Comparison of ENCODE assay signal across 34 cellular contexts in the genomic region with DNA sequence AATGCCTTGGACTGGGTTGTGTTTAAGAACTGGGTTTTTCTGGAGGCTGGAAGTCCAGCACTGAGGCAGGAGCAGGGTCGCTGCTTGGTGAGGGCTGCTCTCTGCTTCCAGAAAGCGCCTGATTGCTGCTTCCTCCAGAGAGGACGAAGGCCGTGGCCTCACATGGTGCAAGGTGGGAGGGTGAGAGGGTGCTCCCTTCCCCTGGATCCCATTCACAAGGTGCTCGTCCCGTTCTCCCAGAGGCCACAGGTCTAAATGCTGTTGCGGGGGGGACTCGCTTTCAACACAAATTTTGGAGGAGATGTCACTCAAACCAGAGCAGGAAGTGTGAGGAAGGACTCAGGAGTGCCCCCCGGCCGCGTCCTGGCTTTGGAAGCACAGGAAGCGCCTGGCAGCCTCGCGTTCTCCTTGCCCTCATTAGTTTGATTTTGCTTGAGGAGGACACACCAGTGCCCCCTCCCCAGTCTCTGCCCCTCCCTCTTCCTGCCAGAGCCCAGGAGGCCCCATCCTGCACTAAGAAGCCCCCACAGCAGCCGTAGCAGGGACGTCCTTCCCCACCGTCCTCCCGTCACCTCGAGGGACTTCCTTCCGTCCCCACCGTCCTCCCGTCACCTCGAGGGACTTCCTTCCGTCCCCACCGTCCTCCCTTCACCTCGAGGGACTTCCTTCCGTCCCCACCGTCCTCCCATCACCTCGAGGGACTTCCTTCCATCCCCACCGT. TPM values are rescaled to one million over a fixed set of nuclear protein-coding genes. Genes with fewer than 3 reads are reported as not detected.
DNase-seq lines count a peak whose midpoint lies in the region; ATAC-seq and TF ChIP-seq lines count a peak whose summit lies in the region.
"Had no signal": no experiment of that assay in that cellular context is flagged by ENCODE, and none has a peak within 500 bp of the region (broad histone marks: within the 10 kb centered on the region; RNA-seq: fewer than 3 reads in every experiment).

No MANE protein-coding gene starts in this region.

- H3K4me3 Mint-ChIP-seq in activated naive CD8-positive, alpha-beta T cell treated with anti-CD3 and anti-CD28 coated beads for 36 hours = peak overlapping the region; percentile 32
- no peak overlapping the region for H3K4me3 Mint-ChIP-seq in activated naive CD8-positive, alpha-beta T cell treated with anti-CD3 and anti-CD28 coated beads, Interleukin-2, amount 50 U/mL, for 24 hours
- H3K4me3 Mint-ChIP-seq in type B pancreatic cell = peak overlapping the region; percentile 57
- H3K4me3 Mint-ChIP-seq: activated T-cell treated with anti-CD3 and anti-CD28 coated beads, Interleukin-2, amount 50 U/mL, for 24 hours; dendritic cell treated with granulocyte-macrophage colony-stimulating factor and Interleukin-4, amounts not matched to agents 40 ng/mL and 50 ng/mL, for 4 days; H9; stimulated activated memory B cell treated with anti-CD40 and anti-IgM and Interleukin-4, amounts not matched to agents 10 μg/mL and 1 μg/mL and 100 μg/mL, for 72 hours had no signal

- POLR2A ChIA-PET in HEK293T (lab: Yijun Ruan, JAX) = no interaction called here

- no peaks in the 10 kb centered on the region for H3K36me3 ChIP-seq in mesodermal cell (ENCODE audit: control insufficient read depth, insufficient read depth, low read length)
- H3K36me3 ChIP-seq: esophagus squamous epithelium, heart left ventricle, suprapubic skin, upper lobe of right lung had no signal

- peaks cover 2% of the 10 kb centered on the region for H3K4me1 Mint-ChIP-seq in activated naive CD8-positive, alpha-beta T cell treated with anti-CD3 and anti-CD28 coated beads for 36 hours
- peaks cover 2% of the 10 kb centered on the region for H3K4me1 Mint-ChIP-seq in activated naive CD8-positive, alpha-beta T cell treated with anti-CD3 and anti-CD28 coated beads, Interleukin-2, amount 50 U/mL, for 24 hours
- peaks cover 12% of the 10 kb centered on the region for H3K4me1 Mint-ChIP-seq in type B pancreatic cell (ENCODE audit: unreplicated experiment)
- H3K4me1 Mint-ChIP-seq: stimulated activated memory B cell treated with anti-CD40 and anti-IgM and Interleukin-4, amounts not matched to agents 10 μg/mL and 1 μg/mL and 100 μg/mL, for 72 hours had no signal

- CTCF ChIA-PET in HEK293T (lab: Yijun Ruan, JAX) = no interaction called here

- no peak for DNase-seq in activated naive CD8-positive, alpha-beta T cell treated with anti-CD3 and anti-CD28 coated beads for 36 hours
- no peak for DNase-seq in activated naive CD8-positive, alpha-beta T cell treated with anti-CD3 and anti-CD28 coated beads, Interleukin-2, amount 50 U/mL, for 24 hours
- peak; percentile 19 for DNase-seq in UCSD-AML1 (lab: John Stamatoyannopoulos, UW; ENCODE audit: unreplicated experiment)
- DNase-seq in type B pancreatic cell (ENCODE audit: extremely low spot score, unreplicated experiment) = no peak
- DNase-seq in substantia nigra (lab: John Stamatoyannopoulos, UW) = no peak
- DNase-seq in HEK293T (ENCODE audit: extremely low spot score) = no peak
- DNase-seq in NAMALWA (ENCODE audit: low spot score) = no peak
- DNase-seq: activated CD4-positive, alpha-beta T cell treated with anti-CD3 and anti-CD28 coated beads for 4 hours; activated effector memory CD4-positive, alpha-beta T cell treated with anti-CD3 and anti-CD28 coated beads, Interleukin-2, amount 50 U/mL, for 16 hours; activated T-cell treated with anti-CD3 and anti-CD28 coated beads, Interleukin-2, amount 50 U/mL, for 24 hours; CD8-positive, alpha-beta memory T cell; central memory CD4-positive, alpha-beta T cell; DMS 273 treated with DMSO at 0.1 percent for 48 hours; EL; esophagus squamous epithelium; foreskin keratinocyte; H9; heart left ventricle; kidney; left ventricle myocardium superior; MV-4-11; NCI-H2107; NCI-H446; SIG-M5; upper lobe of right lung had no signal

- TF ChIP-seq CTCF in type B pancreatic cell (conservative IDR thresholded peaks at IDR 0.05) = no peak

- 81 to 84% methylated on average over 24 of the region's 30 CpGs for WGBS in mesodermal cell (ENCODE audit: insufficient coverage in 2 of 2), 2 experiments

- no peaks in the 10 kb centered on the region for H3K9me3 Mint-ChIP-seq in activated naive CD8-positive, alpha-beta T cell treated with anti-CD3 and anti-CD28 coated beads for 36 hours
- H3K9me3 Mint-ChIP-seq in activated naive CD8-positive, alpha-beta T cell treated with anti-CD3 and anti-CD28 coated beads, Interleukin-2, amount 50 U/mL, for 24 hours = no peaks in the 10 kb centered on the region
- no peaks in the 10 kb centered on the region for H3K9me3 Mint-ChIP-seq in type B pancreatic cell
- H3K9me3 Mint-ChIP-seq: activated T-cell treated with anti-CD3 and anti-CD28 coated beads, Interleukin-2, amount 50 U/mL, for 24 hours; CD8-positive, alpha-beta memory T cell; dendritic cell treated with granulocyte-macrophage colony-stimulating factor and Interleukin-4, amounts not matched to agents 40 ng/mL and 50 ng/mL, for 4 days; H9; stimulated activated memory B cell treated with anti-CD40 and anti-IgM and Interleukin-4, amounts not matched to agents 10 μg/mL and 1 μg/mL and 100 μg/mL, for 72 hours had no signal

- peaks cover 36% of the 10 kb centered on the region for H3K4me1 ChIP-seq in mesodermal cell (ENCODE audit: control insufficient read depth, insufficient read depth, low read length, poor library complexity, severe bottlenecking)
- H3K4me1 ChIP-seq: esophagus squamous epithelium, foreskin keratinocyte, heart left ventricle, suprapubic skin, upper lobe of right lung had no signal

- no peaks in the 10 kb centered on the region for H3K36me3 Mint-ChIP-seq in activated naive CD8-positive, alpha-beta T cell treated with anti-CD3 and anti-CD28 coated beads for 36 hours
- no peaks in the 10 kb centered on the region for H3K36me3 Mint-ChIP-seq in activated naive CD8-positive, alpha-beta T cell treated with anti-CD3 and anti-CD28 coated beads, Interleukin-2, amount 50 U/mL, for 24 hours (ENCODE audit: low read depth)
- no peaks in the 10 kb centered on the region for H3K36me3 Mint-ChIP-seq in type B pancreatic cell
- H3K36me3 Mint-ChIP-seq: stimulated activated memory B cell treated with anti-CD40 and anti-IgM and Interleukin-4, amounts not matched to agents 10 μg/mL and 1 μg/mL and 100 μg/mL, for 72 hours had no signal

- no peaks in the 10 kb centered on the region for H3K9me3 ChIP-seq in mesodermal cell (ENCODE audit: control insufficient read depth, low read length)
- H3K9me3 ChIP-seq: esophagus squamous epithelium, heart left ventricle, suprapubic skin, upper lobe of right lung had no signal

- H3K27ac Mint-ChIP-seq in activated naive CD8-positive, alpha-beta T cell treated with anti-CD3 and anti-CD28 coated beads for 36 hours = no peak overlapping the region
- no peak overlapping the region for H3K27ac Mint-ChIP-seq in activated naive CD8-positive, alpha-beta T cell treated with anti-CD3 and anti-CD28 coated beads, Interleukin-2, amount 50 U/mL, for 24 hours
- peak overlapping the region; percentile 41 for H3K27ac Mint-ChIP-seq in type B pancreatic cell
- H3K27ac Mint-ChIP-seq: activated T-cell treated with anti-CD3 and anti-CD28 coated beads, Interleukin-2, amount 50 U/mL, for 24 hours; dendritic cell treated with granulocyte-macrophage colony-stimulating factor and Interleukin-4, amounts not matched to agents 40 ng/mL and 50 ng/mL, for 4 days; stimulated activated memory B cell treated with anti-CD40 and anti-IgM and Interleukin-4, amounts not matched to agents 10 μg/mL and 1 μg/mL and 100 μg/mL, for 72 hours had no signal

- ATAC-seq in activated naive CD8-positive, alpha-beta T cell treated with anti-CD3 and anti-CD28 coated beads, Interleukin-2, amount 50 U/mL, for 24 hours = no peak
- ATAC-seq: foreskin keratinocyte; heart left ventricle; left ventricle myocardium superior; stimulated activated memory B cell treated with anti-CD40 and anti-IgM and Interleukin-4, amounts not matched to agents 10 μg/mL and 1 μg/mL and 100 μg/mL, for 72 hours had no signal

- H3K27me3 Mint-ChIP-seq in activated naive CD8-positive, alpha-beta T cell treated with anti-CD3 and anti-CD28 coated beads for 36 hours = peaks cover 39% of the 10 kb centered on the region
- H3K27me3 Mint-ChIP-seq in activated naive CD8-positive, alpha-beta T cell treated with anti-CD3 and anti-CD28 coated beads, Interleukin-2, amount 50 U/mL, for 24 hours = peaks cover 24% of the 10 kb centered on the region
- peaks cover 2% of the 10 kb centered on the region for H3K27me3 Mint-ChIP-seq in type B pancreatic cell

- H3K4me3 ChIP-seq in mesodermal cell (ENCODE audit: extremely low read depth, insufficient read depth, low read length, poor library complexity, severe bottlenecking) = no peak overlapping the region
- H3K4me3 ChIP-seq: esophagus squamous epithelium, heart left ventricle, suprapubic skin, upper lobe of right lung had no signal

- H3K27ac ChIP-seq in mesodermal cell (ENCODE audit: low read depth, low read length, severe bottlenecking) = peak overlapping the region; percentile 62
- no peak overlapping the region for H3K27ac ChIP-seq in substantia nigra (ENCODE audit: low read depth, low read length, poor library complexity, severe bottlenecking)
- H3K27ac ChIP-seq: esophagus squamous epithelium, foreskin keratinocyte, heart left ventricle, suprapubic skin, upper lobe of right lung had no signal

TF ChIP-seq in HEK293T, 16 proteins besides CTCF, POLR2A, EP300 and RAD21 (continues in another document):
- no peak for TF ChIP-seq ZNF384 (IDR thresholded peaks at IDR 0.05)

RNA-seq across cellular contexts. Expression of gene NKAIN4, which starts 7.7 kb away (rescaled TPM):
- total RNA-seq in activated naive CD8-positive, alpha-beta T cell treated with anti-CD3 and anti-CD28 coated beads for 36 hours = not detected
- 10.0 TPM for polyA plus RNA-seq in mesodermal cell (2013, experiment 1 of 2)
- polyA plus RNA-seq in mesodermal cell (2013, experiment 2 of 2) = 9.2 TPM
- 6.5 and 10.2 TPM in 2 replicates for total RNA-seq in type B pancreatic cell (ENCODE audit: low replicate concordance)
- total RNA-seq: A172; CD8-positive, alpha-beta memory T cell; esophagus squamous epithelium; heart left ventricle; left ventricle myocardium superior; LHCN-M2; mesenteric fat pad; osteoblast; T-helper 2 cell treated with Interferon-gamma antibody and Interleukin-4, amounts not matched to agents 100 ng/mL and 5 ng/mL, for 36 hours; upper lobe of right lung had no signal
- polyA plus RNA-seq: CD8-positive, alpha-beta memory T cell; heart left ventricle had no signal

RNA-seq across cellular contexts. Expression of gene ARFGAP1, which starts 10.6 kb away (rescaled TPM):
- total RNA-seq in activated naive CD8-positive, alpha-beta T cell treated with anti-CD3 and anti-CD28 coated beads for 36 hours = 10 to 100 TPM; 62.5 to 66.6 TPM
- polyA plus RNA-seq in mesodermal cell (2013, experiment 1 of 2) = 155 TPM
- 126 TPM for polyA plus RNA-seq in mesodermal cell (2013, experiment 2 of 2)
- total RNA-seq in type B pancreatic cell (ENCODE audit: low replicate concordance) = 132 and 141 TPM in 2 replicates

RNA-seq across cellular contexts. Expression of gene BIRC7, which starts 26.3 kb away (rescaled TPM):
- total RNA-seq in activated naive CD8-positive, alpha-beta T cell treated with anti-CD3 and anti-CD28 coated beads for 36 hours = under 1 TPM; 0.23 to 0.34 TPM
- polyA plus RNA-seq in mesodermal cell (2013, experiment 1 of 2) = 1.00 TPM
- polyA plus RNA-seq in mesodermal cell (2013, experiment 2 of 2) = 0.96 TPM
- total RNA-seq in type B pancreatic cell (ENCODE audit: low replicate concordance) = 1.2 TPM in 1 of 2 replicates, not detected in the other
- total RNA-seq: A172; CD8-positive, alpha-beta memory T cell; foreskin keratinocyte; H9; left ventricle myocardium superior; LHCN-M2; T-helper 2 cell treated with Interferon-gamma antibody and Interleukin-4, amounts not matched to agents 100 ng/mL and 5 ng/mL, for 36 hours had no signal
- polyA plus RNA-seq: CD8-positive, alpha-beta memory T cell; foreskin keratinocyte; heart left ventricle had no signal

RNA-seq across cellular contexts. Expression of gene COL20A1, which starts 31.0 kb away (rescaled TPM):
- total RNA-seq in activated naive CD8-positive, alpha-beta T cell treated with anti-CD3 and anti-CD28 coated beads for 36 hours = under 1 TPM in 1 of 2 experiments, not detected in 1; 0.08 TPM
- polyA plus RNA-seq in mesodermal cell (2013, experiment 1 of 2) = 0.15 TPM
- not detected for polyA plus RNA-seq in mesodermal cell (2013, experiment 2 of 2)
- 0.36 and 0.43 TPM in 2 replicates for total RNA-seq in type B pancreatic cell (ENCODE audit: low replicate concordance)
- total RNA-seq: A172; esophagus squamous epithelium; foreskin keratinocyte; heart left ventricle; kidney; left ventricle myocardium superior; mesenteric fat pad; osteoblast; suprapubic skin; T-helper 2 cell treated with Interferon-gamma antibody and Interleukin-4, amounts not matched to agents 100 ng/mL and 5 ng/mL, for 36 hours; upper lobe of right lung had no signal
- polyA plus RNA-seq: CD8-positive, alpha-beta memory T cell; foreskin keratinocyte; heart left ventricle had no signal

RNA-seq across cellular contexts. Expression of gene YTHDF1, which starts 46.0 kb away (rescaled TPM):
- 10 to 100 TPM; 47.4 to 48.3 TPM for total RNA-seq in activated naive CD8-positive, alpha-beta T cell treated with anti-CD3 and anti-CD28 coated beads for 36 hours
- polyA plus RNA-seq in mesodermal cell (2013, experiment 1 of 2) = 36.3 TPM
- polyA plus RNA-seq in mesodermal cell (2013, experiment 2 of 2) = 29.8 TPM
- 50.4 and 55.6 TPM in 2 replicates for total RNA-seq in type B pancreatic cell (ENCODE audit: low replicate concordance)
